ENCODE assay signal across 9 cellular contexts in genomic region chr10:3623746-3624145, GRCh38.
A peak's percentile ranks its signal among the peaks of the same experiment; 100 is the strongest.
DNase-seq lines count a peak whose midpoint lies in the region; ATAC-seq and TF ChIP-seq lines count a peak whose summit lies in the region.
"Had no signal": no experiment of that assay in that cellular context is flagged by ENCODE, and none has a peak within 500 bp of the region (broad histone marks: within the 10 kb centered on the region; RNA-seq: fewer than 3 reads in every experiment).

No MANE protein-coding gene starts in this region.

- peaks cover 4% of the 10 kb centered on the region for H3K4me1 ChIP-seq in lower lobe of right lung
- H3K4me1 ChIP-seq in naive thymus-derived CD4-positive, alpha-beta T cell (ENCODE audit: control insufficient read depth in 2 of 2, insufficient read depth in 2 of 2, low read length in 2 of 2): peaks cover 0 to 4% of the 10 kb centered on the region in 2 donors
- peaks cover 1 to 6% of the 10 kb centered on the region in 2 donors for H3K4me1 ChIP-seq in neuronal stem cell (ENCODE audit: control insufficient read depth in 2 of 2, insufficient read depth in 1 of 2, low read depth in 1 of 2, low read length in 2 of 2)
- peaks cover 0 to 6% of the 10 kb centered on the region in 2 donors for H3K4me1 ChIP-seq in uterus

- H3K36me3 Mint-ChIP-seq in activated B cell treated with CpG ODN at 0.5 μM for 24 hours (ENCODE audit: low read depth): no peaks in the 10 kb centered on the region
- peaks cover 0 to 12% (median 7%) of the 10 kb centered on the region in 5 donors for H3K36me3 Mint-ChIP-seq in naive thymus-derived CD4-positive, alpha-beta T cell

- no peak overlapping the region for H3K4ac ChIP-seq in neuronal stem cell (ENCODE audit: low read length)

- H3K27ac ChIP-seq in lower lobe of right lung (no peak overlapping the region), neuronal stem cell (replicated peaks; ENCODE audit: low read length) (no peak overlapping the region), uterus (peak overlapping the region in 1 of 2 donors; percentile 56)
- H3K27ac ChIP-seq in naive thymus-derived CD4-positive, alpha-beta T cell (ENCODE audit: low read depth, low read length): no peak overlapping the region

- ATAC-seq in HG02623 (IDR thresholded peaks at IDR 0.05; ENCODE audit: unreplicated experiment) (peak; percentile 48), activated B cell treated with CpG ODN at 0.5 μM for 24 hours (ENCODE audit: low read depth) (peak; percentile 40), lower lobe of right lung (peak; percentile 64 to 73)
- no peak for ATAC-seq in naive thymus-derived CD4-positive, alpha-beta T cell

- no peaks in the 10 kb centered on the region for H3K27me3 Mint-ChIP-seq in activated B cell treated with CpG ODN at 0.5 μM for 24 hours
- H3K27me3 Mint-ChIP-seq in naive thymus-derived CD4-positive, alpha-beta T cell: peaks cover 0 to 16% (median 9%) of the 10 kb centered on the region in 5 donors

- no peak overlapping the region for H3K27ac Mint-ChIP-seq in activated B cell treated with CpG ODN at 0.5 μM for 24 hours
- no peak overlapping the region for H3K27ac Mint-ChIP-seq in naive thymus-derived CD4-positive, alpha-beta T cell
- H3K27ac Mint-ChIP-seq: dendritic cell treated with granulocyte-macrophage colony-stimulating factor and Interleukin-4, amounts not matched to agents 40 ng/mL and 50 ng/mL, for 4 days had no signal

- no peak overlapping the region for H3K18ac ChIP-seq in neuronal stem cell (ENCODE audit: low read length)

- no peak overlapping the region for H3K9ac ChIP-seq in neuronal stem cell (ENCODE audit: low read depth, low read length, poor library complexity)

- H2BK5ac ChIP-seq in neuronal stem cell (ENCODE audit: low read length): no peak overlapping the region

- no peak overlapping the region for H3K23ac ChIP-seq in neuronal stem cell (ENCODE audit: low read depth, low read length, poor library complexity)

- no peak overlapping the region for H2AK5ac ChIP-seq in neuronal stem cell (ENCODE audit: low read depth, low read length)

- H3K4me3 Mint-ChIP-seq in activated B cell treated with CpG ODN at 0.5 μM for 24 hours: no peak overlapping the region
- no peak overlapping the region for H3K4me3 Mint-ChIP-seq in naive thymus-derived CD4-positive, alpha-beta T cell
- H3K4me3 Mint-ChIP-seq: dendritic cell treated with granulocyte-macrophage colony-stimulating factor and Interleukin-4, amounts not matched to agents 40 ng/mL and 50 ng/mL, for 4 days had no signal

- H4K91ac ChIP-seq in neuronal stem cell (ENCODE audit: low read depth, low read length, poor library complexity): no peak overlapping the region

- no peaks in the 10 kb centered on the region for H3K9me3 ChIP-seq in lower lobe of right lung
- no peaks in the 10 kb centered on the region for H3K9me3 ChIP-seq in naive thymus-derived CD4-positive, alpha-beta T cell (ENCODE audit: control insufficient read depth in 2 of 3, low read length in 3 of 3)
- peaks cover 3 to 7% of the 10 kb centered on the region in 2 donors for H3K9me3 ChIP-seq in neuronal stem cell (replicated peaks in 1 of 2; ENCODE audit: control insufficient read depth in 2 of 2, insufficient read depth in 1 of 2, low read depth in 1 of 2, low read length in 2 of 2)
- H3K9me3 ChIP-seq in uterus: peaks cover 0 to 3% of the 10 kb centered on the region in 2 donors

- peaks cover 32% of the 10 kb centered on the region for H3K4me1 Mint-ChIP-seq in activated B cell treated with CpG ODN at 0.5 μM for 24 hours
- peaks cover 0 to 21% (median 7%) of the 10 kb centered on the region in 7 donors for H3K4me1 Mint-ChIP-seq in naive thymus-derived CD4-positive, alpha-beta T cell

- TF ChIP-seq CTCF in activated B cell treated with CpG ODN at 0.5 μM for 24 hours (IDR thresholded peaks at IDR 0.05) (no peak), lower lobe of right lung (IDR thresholded peaks at IDR 0.05) (no peak), uterus (IDR thresholded peaks at IDR 0.05) (no peak)

- H2BK15ac ChIP-seq in neuronal stem cell (ENCODE audit: low read length): no peak overlapping the region

- no peak overlapping the region for H4K8ac ChIP-seq in neuronal stem cell (ENCODE audit: low read depth, low read length)

- H2BK120ac ChIP-seq in neuronal stem cell (ENCODE audit: low read depth, low read length): no peak overlapping the region

- H3K27me3 ChIP-seq in lower lobe of right lung (ENCODE audit: low read depth) (no peaks in the 10 kb centered on the region), neuronal stem cell (ENCODE audit: control insufficient read depth in 3 of 3, insufficient read depth in 3 of 3, low read depth in 1 of 3, low read length in 3 of 3) (peaks cover 0 to 2% (median 0%) of the 10 kb centered on the region in 3 experiments), uterus (no peaks in the 10 kb centered on the region)
- H3K27me3 ChIP-seq in naive thymus-derived CD4-positive, alpha-beta T cell (ENCODE audit: control insufficient read depth in 2 of 2, insufficient read depth in 2 of 2, low read length in 2 of 2): no peaks in the 10 kb centered on the region

- no peak overlapping the region for H2BK12ac ChIP-seq in neuronal stem cell (ENCODE audit: low read length)

- CTCF ChIA-PET in activated B cell treated with CpG ODN at 0.5 μM for 24 hours (lab: Charles Lee): interaction anchor here (1.3 kb wide), 1 partner anchor 10 kb away, joined by 3 read pairs; no protein-coding TSS in a partner anchor
- CTCF ChIA-PET in naive thymus-derived CD4-positive, alpha-beta T cell (lab: Charles Lee): interaction anchor here (1.1 kb wide), 1 partner anchor 68 kb away, joined by 3 read pairs; no protein-coding TSS in a partner anchor

- POLR2A ChIA-PET in activated B cell treated with CpG ODN at 0.5 μM for 24 hours (lab: Charles Lee): interaction anchor here (1.5 kb wide), 1 partner anchor 161 kb away, joined by 6 read pairs; the partner anchor contains the start of gene KLF6
- POLR2A ChIA-PET in naive thymus-derived CD4-positive, alpha-beta T cell (lab: Charles Lee): no interaction called here

- no peaks in the 10 kb centered on the region for H3K36me3 ChIP-seq in lower lobe of right lung
- no peaks in the 10 kb centered on the region for H3K36me3 ChIP-seq in naive thymus-derived CD4-positive, alpha-beta T cell (ENCODE audit: control insufficient read depth in 2 of 3, insufficient read depth in 3 of 3, low read length in 3 of 3)
- H3K36me3 ChIP-seq in neuronal stem cell (replicated peaks in 1 of 2; ENCODE audit: control insufficient read depth in 2 of 2, insufficient read depth in 2 of 2, low read length in 2 of 2): no peaks in the 10 kb centered on the region
- no peaks in the 10 kb centered on the region for H3K36me3 ChIP-seq in uterus

- no peak for TF ChIP-seq POLR2A in uterus (IDR thresholded peaks at IDR 0.05)

- no peak overlapping the region for H3K4me3 ChIP-seq in lower lobe of right lung
- H3K4me3 ChIP-seq in naive thymus-derived CD4-positive, alpha-beta T cell (ENCODE audit: low read length): no peak overlapping the region
- H3K4me3 ChIP-seq in neuronal stem cell (ENCODE audit: low read length in 2 of 2): no peak overlapping the region
- no peak overlapping the region for H3K4me3 ChIP-seq in uterus

- peaks cover 12% of the 10 kb centered on the region for H3K9me3 Mint-ChIP-seq in activated B cell treated with CpG ODN at 0.5 μM for 24 hours
- H3K9me3 Mint-ChIP-seq in naive thymus-derived CD4-positive, alpha-beta T cell: peaks cover 6 to 17% (median 10%) of the 10 kb centered on the region in 11 donors

- DNase-seq in ELR (ENCODE audit: low read depth) (peak; percentile 83), activated B cell treated with CpG ODN at 0.5 μM for 24 hours (no peak), lower lobe of right lung (no peak), AML-193 (lab: John Stamatoyannopoulos, UW) (no peak), neuronal stem cell (ENCODE audit: low spot score) (no peak), uterus (no peak)
- DNase-seq in naive thymus-derived CD4-positive, alpha-beta T cell: no peak

- intact Hi-C loops in activated B cell treated with CpG ODN at 0.5 μM for 24 hours (cut with micrococcal nuclease): loop anchor here (10.0 kb wide), 1 partner anchor 1031 kb away; no protein-coding TSS in a partner anchor
- intact Hi-C loops in lower lobe of right lung (cut with DNase I): no loop called here
- intact Hi-C loops in naive thymus-derived CD4-positive, alpha-beta T cell (cut with micrococcal nuclease): loop anchor here in 1 of 2 donors (5.0 kb wide), 2 partner anchors 134 to 1034 kb away; no protein-coding TSS in a partner anchor
- intact Hi-C loops in uterus (cut with DNase I; ENCODE audit: low total_unique reads): no loop called here

- H2AFZ ChIP-seq in neuronal stem cell (ENCODE audit: low read length): no peak overlapping the region

- H3K4me2 ChIP-seq in neuronal stem cell (ENCODE audit: insufficient read depth, low read length, poor library complexity, severe bottlenecking): no peak overlapping the region

- WGBS in neuronal stem cell (ENCODE audit: extremely low coverage in 2 of 2, insufficient read length in 2 of 2, insufficient replicate concordance in 1 of 2), 2 donors: no CpG with 5 or more reads among the region's 7 CpGs

- H3K79me1 ChIP-seq in neuronal stem cell (ENCODE audit: low read depth, low read length): peaks cover 2% of the 10 kb centered on the region

- no peak overlapping the region for H3K14ac ChIP-seq in neuronal stem cell (ENCODE audit: low read length)
